In genomic region chr15:50083424-50084025, GRCh38 we compare ENCODE assay signal across 22 cellular contexts. TPM values are rescaled to one million over a fixed set of nuclear protein-coding genes. Genes with fewer than 3 reads are reported as not detected.
DNase-seq lines count a peak whose midpoint lies in the region; ATAC-seq and TF ChIP-seq lines count a peak whose summit lies in the region.
"Had no signal": no experiment of that assay in that cellular context is flagged by ENCODE, and none has a peak within 500 bp of the region (broad histone marks: within the 10 kb centered on the region; RNA-seq: fewer than 3 reads in every experiment).

No MANE protein-coding gene starts in this region.

- H3K27ac Mint-ChIP-seq in dendritic cell treated with granulocyte-macrophage colony-stimulating factor and Interleukin-4, amounts not matched to agents 40 ng/mL and 50 ng/mL, for 4 days: peak overlapping the region; percentile 54
- H3K27ac Mint-ChIP-seq in nephron: peak overlapping the region in 2 of 3 experiments; percentile 33 to 65
- H3K27ac Mint-ChIP-seq in HFFc6: no peak overlapping the region

- H3K36me3 Mint-ChIP-seq in dendritic cell treated with granulocyte-macrophage colony-stimulating factor and Interleukin-4, amounts not matched to agents 40 ng/mL and 50 ng/mL, for 4 days (ENCODE audit: low read depth): peaks cover 31% of the 10 kb centered on the region
- H3K36me3 Mint-ChIP-seq in nephron (ENCODE audit: low read depth) (no peaks in the 10 kb centered on the region), HFFc6 (ENCODE audit: low read depth) (no peaks in the 10 kb centered on the region)

- H3K4me1 Mint-ChIP-seq in dendritic cell treated with granulocyte-macrophage colony-stimulating factor and Interleukin-4, amounts not matched to agents 40 ng/mL and 50 ng/mL, for 4 days (ENCODE audit: low read depth): peaks cover 32% of the 10 kb centered on the region
- H3K4me1 Mint-ChIP-seq in nephron: peaks cover 19% of the 10 kb centered on the region
- peaks cover 13% of the 10 kb centered on the region for H3K4me1 Mint-ChIP-seq in HFFc6 (ENCODE audit: low read depth)

- no peaks in the 10 kb centered on the region for H3K27me3 Mint-ChIP-seq in dendritic cell treated with granulocyte-macrophage colony-stimulating factor and Interleukin-4, amounts not matched to agents 40 ng/mL and 50 ng/mL, for 4 days
- H3K27me3 Mint-ChIP-seq in nephron (ENCODE audit: low read depth) (no peaks in the 10 kb centered on the region), HFFc6 (ENCODE audit: insufficient read depth) (no peaks in the 10 kb centered on the region)

- DNase-seq in AG10803 (ENCODE audit: low read depth): peak; percentile 25
- DNase-seq in EH (ENCODE audit: low read depth): peak; percentile 51
- no peak for DNase-seq in NCI-H1436 treated with DMSO at 0.1 percent for 48 hours (lab: John Stamatoyannopoulos, UW)
- no peak for DNase-seq in posterior vena cava (ENCODE audit: low spot score)
- no peak for DNase-seq in HFFc6
- DNase-seq: AML-193, H7, MM.1S, NCI-H1048, NCI-H1417 treated with DMSO at 0.1 percent for 48 hours, NCI-H1930, NCI-H2171, NCI-H345, NCI-H524, PC-3, Right ventricle myocardium superior had no signal

- intact Hi-C loops in dendritic cell treated with granulocyte-macrophage colony-stimulating factor and Interleukin-4, amounts not matched to agents 40 ng/mL and 50 ng/mL, for 4 days (cut with micrococcal nuclease): no loop called here
- intact Hi-C loops in posterior vena cava (cut with DNase I): no loop called here

- H3K9me3 Mint-ChIP-seq in dendritic cell treated with granulocyte-macrophage colony-stimulating factor and Interleukin-4, amounts not matched to agents 40 ng/mL and 50 ng/mL, for 4 days: peaks cover 6% of the 10 kb centered on the region
- H3K9me3 Mint-ChIP-seq in nephron (no peaks in the 10 kb centered on the region), HFFc6 (no peaks in the 10 kb centered on the region)

- no peak for ATAC-seq in HG02623 (IDR thresholded peaks at IDR 0.05; ENCODE audit: unreplicated experiment)
- ATAC-seq: A549, GM12878, PC-3 had no signal

- H3K4me3 Mint-ChIP-seq in dendritic cell treated with granulocyte-macrophage colony-stimulating factor and Interleukin-4, amounts not matched to agents 40 ng/mL and 50 ng/mL, for 4 days: no peak overlapping the region
- H3K4me3 Mint-ChIP-seq in nephron: no peak overlapping the region
- no peak overlapping the region for H3K4me3 Mint-ChIP-seq in HFFc6

- TF ChIP-seq CTCF in AG10803 (conservative IDR thresholded peaks at IDR 0.05; ENCODE audit: low read length): no peak
- no peak for TF ChIP-seq CTCF in nephron (IDR thresholded peaks at IDR 0.05; ENCODE audit: unreplicated experiment in 3 of 3)
- no peak for TF ChIP-seq CTCF in HFFc6 (IDR thresholded peaks at IDR 0.05)

- no peak overlapping the region for H3K4me3 ChIP-seq in AG10803 (ENCODE audit: low read length)
- H3K4me3 ChIP-seq: A549, GM12878, K562 had no signal

RNA-seq across cellular contexts. Expression of gene ATP8B4, which starts 35.5 kb away (rescaled TPM):
- total RNA-seq in posterior vena cava: 10 to 100 TPM; 13.8 to 21.1 TPM
- 1 to 10 TPM in 2 of 6 experiments, under 1 TPM in 4; 0.31 to 1.6 (median 0.91) TPM for total RNA-seq in HFFc6 (2021; fragmentation: NEBNext Ultra II Directional; extraction: Animal tissue kit (Norgen Biotek cat#: 25700))
- total RNA-seq: H7, PC-3 had no signal

Comparison
In these comparisons a context has a peak if more than half of its experiments do, and no peak if none do; other contexts are left out.
1. DNase-seq: peak in AG10803 (single experiment) and EH (single experiment); none in NCI-H1436 treated with DMSO at 0.1 percent for 48 hours (single experiment), posterior vena cava (single experiment) and HFFc6 (single experiment).
2. RNA of gene ATP8B4, which starts 35.5 kb away (total RNA-seq): 13.8 to 21.1 TPM in posterior vena cava; 0.31 to 1.6 TPM in HFFc6; every median in the first group is over 4 times any median in the second.